In genomic region chr6:54715990-54716389, GRCh38 we compare ENCODE assay signal across 39 cellular contexts.
"Had no signal": no experiment of that assay in that cellular context is flagged by ENCODE, and none has a peak within 500 bp of the region (broad histone marks: within the 10 kb centered on the region; RNA-seq: fewer than 3 reads in every experiment).

No MANE protein-coding gene starts in this region.

- H3K9me3 Mint-ChIP-seq: activated B cell treated with CpG ODN at 0.5 μM for 24 hours; activated CD4-positive, alpha-beta memory T cell treated with anti-CD3 and anti-CD28 coated beads for 36 hours; activated naive CD4-positive, alpha-beta T cell treated with anti-CD3 and anti-CD28 coated beads, Interleukin-2, amount 10 ng/mL, durations not matched to agents 7 days and 5 days had no signal

- DNase-seq: activated B cell treated with CpG ODN at 0.5 μM for 24 hours; activated CD4-positive, alpha-beta memory T cell treated with anti-CD3 and anti-CD28 coated beads for 36 hours; activated CD4-positive, alpha-beta T cell treated with anti-CD3 and anti-CD28 coated beads for 4 hours; activated CD4-positive, alpha-beta T cell treated with anti-CD3 and anti-CD28 coated beads, Interleukin-2, amount 50 U/mL, for 1 hour; activated CD4-positive, CD25-positive, alpha-beta regulatory T cell treated with anti-CD3 and anti-CD28 coated beads, Interleukin-2, amount 50 U/mL, for 72 hours; activated CD8-positive, alpha-beta memory T cell treated with anti-CD3 and anti-CD28 coated beads for 24 hours; activated CD8-positive, alpha-beta memory T cell treated with anti-CD3 and anti-CD28 coated beads, Interleukin-2, amount 10 ng/mL, durations not matched to agents 7 days and 5 days; activated CD8-positive, alpha-beta memory T cell treated with anti-CD3 and anti-CD28 coated beads, Interleukin-2, amount 50 U/mL, for 48 hours; activated effector memory CD4-positive, alpha-beta T cell treated with Interleukin-2 at 50 U/mL for 16 hours; activated naive CD4-positive, alpha-beta T cell treated with anti-CD3 and anti-CD28 coated beads, Interleukin-2, amount 10 ng/mL, durations not matched to agents 7 days and 5 days; activated naive CD8-positive, alpha-beta T cell treated with anti-CD3 and anti-CD28 coated beads, Interleukin-2, amount 50 U/mL, for 24 hours; activated T-cell treated with anti-CD3 and anti-CD28 coated beads, Interleukin-2, amount 50 U/mL, for 48 hours; anterior cingulate cortex; caudate nucleus; Karpas-422; KBM-7; MG63; NCI-H1092; NCI-H1436 treated with DMSO at 0.1 percent for 48 hours; NCI-H187; NCI-H2029 treated with DMSO at 0.1 percent for 48 hours; NCI-H2107; NCI-H2171 treated with DMSO at 0.1 percent for 48 hours; NCI-H226; NCI-H446 treated with DMSO at 0.1 percent for 48 hours; NCI-H524; NCI-H82; NK-92 treated with Interleukin-12 subunit alpha and Interleukin-12 subunit beta, amount 100 ng/mL, for 24 hours; PC-9; SIG-M5; SW 1271; T-helper 1 cell; T-helper 2 cell; T-helper 9 cell had no signal

- H3K9me3 ChIP-seq: MG63 had no signal

- H3K36me3 ChIP-seq: MG63 had no signal

- H3K4me1 Mint-ChIP-seq: activated B cell treated with CpG ODN at 0.5 μM for 24 hours; activated CD8-positive, alpha-beta memory T cell treated with anti-CD3 and anti-CD28 coated beads, Interleukin-2, amount 10 ng/mL, durations not matched to agents 7 days and 5 days; activated naive CD4-positive, alpha-beta T cell treated with anti-CD3 and anti-CD28 coated beads, Interleukin-2, amount 10 ng/mL, durations not matched to agents 7 days and 5 days; activated naive CD8-positive, alpha-beta T cell treated with anti-CD3 and anti-CD28 coated beads, Interleukin-2, amount 50 U/mL, for 24 hours had no signal

- H3K27me3 Mint-ChIP-seq: activated B cell treated with CpG ODN at 0.5 μM for 24 hours; activated CD4-positive, alpha-beta memory T cell treated with anti-CD3 and anti-CD28 coated beads for 36 hours; activated CD8-positive, alpha-beta memory T cell treated with anti-CD3 and anti-CD28 coated beads, Interleukin-2, amount 10 ng/mL, durations not matched to agents 7 days and 5 days; activated naive CD4-positive, alpha-beta T cell treated with anti-CD3 and anti-CD28 coated beads, Interleukin-2, amount 10 ng/mL, durations not matched to agents 7 days and 5 days; activated naive CD8-positive, alpha-beta T cell treated with anti-CD3 and anti-CD28 coated beads, Interleukin-2, amount 50 U/mL, for 24 hours had no signal

- H3K27ac Mint-ChIP-seq: activated B cell treated with CpG ODN at 0.5 μM for 24 hours; activated CD4-positive, alpha-beta memory T cell treated with anti-CD3 and anti-CD28 coated beads for 36 hours; activated CD8-positive, alpha-beta memory T cell treated with anti-CD3 and anti-CD28 coated beads, Interleukin-2, amount 10 ng/mL, durations not matched to agents 7 days and 5 days; activated naive CD4-positive, alpha-beta T cell treated with anti-CD3 and anti-CD28 coated beads, Interleukin-2, amount 10 ng/mL, durations not matched to agents 7 days and 5 days; activated naive CD8-positive, alpha-beta T cell; activated naive CD8-positive, alpha-beta T cell treated with anti-CD3 and anti-CD28 coated beads, Interleukin-2, amount 50 U/mL, for 24 hours had no signal

- H3K36me3 Mint-ChIP-seq: activated CD4-positive, alpha-beta memory T cell treated with anti-CD3 and anti-CD28 coated beads for 36 hours; activated CD8-positive, alpha-beta memory T cell treated with anti-CD3 and anti-CD28 coated beads, Interleukin-2, amount 10 ng/mL, durations not matched to agents 7 days and 5 days; activated naive CD4-positive, alpha-beta T cell treated with anti-CD3 and anti-CD28 coated beads, Interleukin-2, amount 10 ng/mL, durations not matched to agents 7 days and 5 days; activated naive CD8-positive, alpha-beta T cell; brain had no signal

- H3K27ac ChIP-seq: PC-9, RWPE1, VCaP had no signal

- H3K4me3 ChIP-seq: MG63, PC-9 had no signal

- H3K27me3 ChIP-seq: MG63 had no signal

- ATAC-seq: activated CD8-positive, alpha-beta memory T cell treated with anti-CD3 and anti-CD28 coated beads, Interleukin-2, amount 10 ng/mL, durations not matched to agents 7 days and 5 days; activated naive CD8-positive, alpha-beta T cell treated with anti-CD3 and anti-CD28 coated beads, Interleukin-2, amount 50 U/mL, for 24 hours; Right ventricle myocardium inferior had no signal

- H3K4me3 Mint-ChIP-seq: activated B cell treated with CpG ODN at 0.5 μM for 24 hours; activated CD4-positive, alpha-beta memory T cell treated with anti-CD3 and anti-CD28 coated beads for 36 hours; activated CD8-positive, alpha-beta memory T cell treated with anti-CD3 and anti-CD28 coated beads, Interleukin-2, amount 10 ng/mL, durations not matched to agents 7 days and 5 days; activated naive CD4-positive, alpha-beta T cell treated with anti-CD3 and anti-CD28 coated beads, Interleukin-2, amount 10 ng/mL, durations not matched to agents 7 days and 5 days; activated naive CD8-positive, alpha-beta T cell; activated naive CD8-positive, alpha-beta T cell treated with anti-CD3 and anti-CD28 coated beads, Interleukin-2, amount 50 U/mL, for 24 hours; brain had no signal
